Comparison of ENCODE assay signal across 1 cellular context in the genomic region with DNA sequence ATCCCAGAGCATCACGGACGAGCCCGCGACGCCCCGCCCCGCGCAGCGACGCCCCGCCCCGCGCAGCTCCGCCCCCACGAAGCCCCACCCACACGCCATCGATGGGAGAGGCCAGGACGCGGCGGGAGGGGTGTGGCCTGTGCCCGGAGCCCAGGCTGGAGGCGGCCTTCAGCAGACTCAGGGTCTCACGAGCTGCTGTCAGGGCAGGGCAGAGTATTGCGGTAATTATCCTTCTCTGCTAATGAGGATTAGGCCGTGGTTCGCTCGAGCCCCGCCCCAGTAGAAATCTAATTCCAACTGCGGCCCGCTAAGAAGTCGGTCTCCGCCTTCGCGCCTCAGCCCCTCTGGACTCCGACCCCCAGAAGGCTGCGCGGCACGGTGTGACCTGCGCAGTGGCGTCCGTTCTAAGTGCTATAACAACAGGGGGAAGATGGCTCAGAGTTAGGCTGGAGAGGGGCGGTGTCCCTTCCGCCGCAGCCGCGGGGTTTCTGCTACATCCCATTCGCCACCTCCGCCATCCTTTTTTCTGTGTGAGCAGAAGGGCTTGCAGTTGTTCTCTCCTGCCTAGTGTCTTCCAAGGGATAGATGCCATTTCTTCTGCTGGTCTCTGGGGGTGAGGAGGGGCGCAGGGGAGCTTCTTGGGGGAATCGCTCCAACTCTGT.
A peak's percentile ranks its signal among the peaks of the same experiment; 100 is the strongest.
TF ChIP-seq lines count a peak whose summit lies in the region.

No MANE protein-coding gene starts in this region.

TF ChIP-seq in HepG2, 621 proteins besides CTCF, POLR2A, EP300 and RAD21 (continued from another document and continues in another):
- TF ChIP-seq KDM2A (CRISPR knock-in tag; IDR thresholded peaks at IDR 0.05; ENCODE audit: borderline replicate concordance, low read depth) (0 out of 2 replicates have a peak, but pooled peaks have one; percentile 21), ZNF891 (CRISPR knock-in tag; IDR thresholded peaks at IDR 0.05) (peak; percentile 69; the same call in 1 of the 2 replicates), ZNF296 (CRISPR knock-in tag; conservative IDR thresholded peaks at IDR 0.05) (no peak), ZIK1 (CRISPR knock-in tag; IDR thresholded peaks at IDR 0.05; ENCODE audit: borderline replicate concordance, low read depth) (no peak), CC2D1A (CRISPR knock-in tag; IDR thresholded peaks at IDR 0.05) (no peak), ZNF670 (CRISPR knock-in tag; IDR thresholded peaks at IDR 0.05; ENCODE audit: borderline replicate concordance) (peak; percentile 15; the same call in 1 of the 2 replicates), MYC (CRISPR knock-in tag; IDR thresholded peaks at IDR 0.05; ENCODE audit: borderline replicate concordance) (no peak), PRPF4 (IDR thresholded peaks at IDR 0.05; ENCODE audit: low read depth, low read length, poor library complexity, severe bottlenecking) (no peak), CBX2 (IDR thresholded peaks at IDR 0.05; ENCODE audit: low read depth, low read length) (no peak), CBX2 (CRISPR knock-in tag; IDR thresholded peaks at IDR 0.05; ENCODE audit: low read depth) (no peak), MTF2 (CRISPR knock-in tag; IDR thresholded peaks at IDR 0.05; ENCODE audit: borderline replicate concordance) (peak; percentile 72; the same call in 1 of the 2 replicates), MAZ (IDR thresholded peaks at IDR 0.05; ENCODE audit: borderline replicate concordance, low read depth, low read length) (no peak), MAZ (CRISPR knock-in tag; IDR thresholded peaks at IDR 0.05; ENCODE audit: low read depth) (peak; percentile 61; the same call in 1 of the 2 replicates), MED1 (CRISPR knock-in tag; IDR thresholded peaks at IDR 0.05) (no peak), TEAD3 (CRISPR knock-in tag; optimal IDR thresholded peaks at IDR 0.05; ENCODE audit: borderline replicate concordance) (no peak), PAX8 (CRISPR knock-in tag; IDR thresholded peaks at IDR 0.05; ENCODE audit: borderline replicate concordance) (0 out of 2 replicates have a peak, but pooled peaks have one; percentile 10), FLYWCH1 (CRISPR knock-in tag; IDR thresholded peaks at IDR 0.05) (no peak), RXRA (CRISPR knock-in tag; IDR thresholded peaks at IDR 0.05) (peak; percentile 22; the same call in 1 of the 2 replicates), RBM39 (IDR thresholded peaks at IDR 0.05; ENCODE audit: low read depth, low read length, poor library complexity, severe bottlenecking) (no peak), ZNF30 (CRISPR knock-in tag; IDR thresholded peaks at IDR 0.05) (no peak), ZNF543 (CRISPR knock-in tag; IDR thresholded peaks at IDR 0.05) (peak; percentile 76), BRCA1 (CRISPR knock-in tag; IDR thresholded peaks at IDR 0.05) (no peak), ZNF484 (CRISPR knock-in tag; IDR thresholded peaks at IDR 0.05; ENCODE audit: borderline replicate concordance, low read depth) (no peak), NFIB (CRISPR knock-in tag; IDR thresholded peaks at IDR 0.05; ENCODE audit: borderline replicate concordance) (no peak), PHF20 (CRISPR knock-in tag; IDR thresholded peaks at IDR 0.05) (peak; percentile 67), ZNF781 (CRISPR knock-in tag; IDR thresholded peaks at IDR 0.05; ENCODE audit: borderline replicate concordance, not compliant biosample characterization) (no peak), ZNF101 (CRISPR knock-in tag; IDR thresholded peaks at IDR 0.05; ENCODE audit: borderline replicate concordance, low read depth) (peak; percentile 23; the same call in 1 of the 2 replicates), CREB1 (IDR thresholded peaks at IDR 0.05) (peak; percentile 31; the same call in 1 of the 2 replicates), CREB1 (CRISPR knock-in tag; IDR thresholded peaks at IDR 0.05) (no peak), ONECUT2 (CRISPR knock-in tag; IDR thresholded peaks at IDR 0.05) (no peak), XBP1 (CRISPR knock-in tag; IDR thresholded peaks at IDR 0.05) (no peak), ZKSCAN8 (CRISPR knock-in tag; IDR thresholded peaks at IDR 0.05; ENCODE audit: borderline replicate concordance) (no peak; the same call in 1 of the 2 replicates), SCMH1 (CRISPR knock-in tag; IDR thresholded peaks at IDR 0.05; ENCODE audit: borderline replicate concordance) (no peak), KAT7 (CRISPR knock-in tag; IDR thresholded peaks at IDR 0.05; ENCODE audit: borderline replicate concordance) (0 out of 2 replicates have a peak, but pooled peaks have one; percentile 46), SNAI1 (CRISPR knock-in tag; IDR thresholded peaks at IDR 0.05; ENCODE audit: borderline replicate concordance) (peak; percentile 4; the same call in 1 of the 2 replicates), IKZF4 (CRISPR knock-in tag; IDR thresholded peaks at IDR 0.05; ENCODE audit: borderline replicate concordance, low read depth, not compliant biosample characterization) (no peak), JUNB (CRISPR knock-in tag; IDR thresholded peaks at IDR 0.05; ENCODE audit: borderline replicate concordance) (no peak), ZNF749 (CRISPR knock-in tag; IDR thresholded peaks at IDR 0.05; ENCODE audit: borderline replicate concordance) (no peak), HOXA9 (CRISPR knock-in tag; IDR thresholded peaks at IDR 0.05; ENCODE audit: borderline replicate concordance) (no peak), CEBPB (IDR thresholded peaks at IDR 0.05; ENCODE audit: borderline replicate concordance, low read depth, low read length) (no peak), ZNF225 (CRISPR knock-in tag; IDR thresholded peaks at IDR 0.05) (no peak; the same call in 1 of the 2 replicates), TGIF2 (CRISPR knock-in tag; IDR thresholded peaks at IDR 0.05) (no peak), ZNF264 (CRISPR knock-in tag; IDR thresholded peaks at IDR 0.05) (no peak)
- TF ChIP-seq, protein P1, sequence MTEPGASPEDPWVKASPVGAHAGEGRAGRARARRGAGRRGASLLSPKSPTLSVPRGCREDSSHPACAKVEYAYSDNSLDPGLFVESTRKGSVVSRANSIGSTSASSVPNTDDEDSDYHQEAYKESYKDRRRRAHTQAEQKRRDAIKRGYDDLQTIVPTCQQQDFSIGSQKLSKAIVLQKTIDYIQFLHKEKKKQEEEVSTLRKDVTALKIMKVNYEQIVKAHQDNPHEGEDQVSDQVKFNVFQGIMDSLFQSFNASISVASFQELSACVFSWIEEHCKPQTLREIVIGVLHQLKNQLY (CRISPR knock-in tag; IDR thresholded peaks at IDR 0.05), result no peak
- TF ChIP-seq, protein P2, sequence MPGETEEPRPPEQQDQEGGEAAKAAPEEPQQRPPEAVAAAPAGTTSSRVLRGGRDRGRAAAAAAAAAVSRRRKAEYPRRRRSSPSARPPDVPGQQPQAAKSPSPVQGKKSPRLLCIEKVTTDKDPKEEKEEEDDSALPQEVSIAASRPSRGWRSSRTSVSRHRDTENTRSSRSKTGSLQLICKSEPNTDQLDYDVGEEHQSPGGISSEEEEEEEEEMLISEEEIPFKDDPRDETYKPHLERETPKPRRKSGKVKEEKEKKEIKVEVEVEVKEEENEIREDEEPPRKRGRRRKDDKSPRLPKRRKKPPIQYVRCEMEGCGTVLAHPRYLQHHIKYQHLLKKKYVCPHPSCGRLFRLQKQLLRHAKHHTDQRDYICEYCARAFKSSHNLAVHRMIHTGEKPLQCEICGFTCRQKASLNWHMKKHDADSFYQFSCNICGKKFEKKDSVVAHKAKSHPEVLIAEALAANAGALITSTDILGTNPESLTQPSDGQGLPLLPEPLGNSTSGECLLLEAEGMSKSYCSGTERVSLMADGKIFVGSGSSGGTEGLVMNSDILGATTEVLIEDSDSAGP (CRISPR knock-in tag; IDR thresholded peaks at IDR 0.05; ENCODE audit: borderline replicate concordance), result peak; percentile 48; the same call in 1 of the 2 replicates
- TF ChIP-seq, protein P3, sequence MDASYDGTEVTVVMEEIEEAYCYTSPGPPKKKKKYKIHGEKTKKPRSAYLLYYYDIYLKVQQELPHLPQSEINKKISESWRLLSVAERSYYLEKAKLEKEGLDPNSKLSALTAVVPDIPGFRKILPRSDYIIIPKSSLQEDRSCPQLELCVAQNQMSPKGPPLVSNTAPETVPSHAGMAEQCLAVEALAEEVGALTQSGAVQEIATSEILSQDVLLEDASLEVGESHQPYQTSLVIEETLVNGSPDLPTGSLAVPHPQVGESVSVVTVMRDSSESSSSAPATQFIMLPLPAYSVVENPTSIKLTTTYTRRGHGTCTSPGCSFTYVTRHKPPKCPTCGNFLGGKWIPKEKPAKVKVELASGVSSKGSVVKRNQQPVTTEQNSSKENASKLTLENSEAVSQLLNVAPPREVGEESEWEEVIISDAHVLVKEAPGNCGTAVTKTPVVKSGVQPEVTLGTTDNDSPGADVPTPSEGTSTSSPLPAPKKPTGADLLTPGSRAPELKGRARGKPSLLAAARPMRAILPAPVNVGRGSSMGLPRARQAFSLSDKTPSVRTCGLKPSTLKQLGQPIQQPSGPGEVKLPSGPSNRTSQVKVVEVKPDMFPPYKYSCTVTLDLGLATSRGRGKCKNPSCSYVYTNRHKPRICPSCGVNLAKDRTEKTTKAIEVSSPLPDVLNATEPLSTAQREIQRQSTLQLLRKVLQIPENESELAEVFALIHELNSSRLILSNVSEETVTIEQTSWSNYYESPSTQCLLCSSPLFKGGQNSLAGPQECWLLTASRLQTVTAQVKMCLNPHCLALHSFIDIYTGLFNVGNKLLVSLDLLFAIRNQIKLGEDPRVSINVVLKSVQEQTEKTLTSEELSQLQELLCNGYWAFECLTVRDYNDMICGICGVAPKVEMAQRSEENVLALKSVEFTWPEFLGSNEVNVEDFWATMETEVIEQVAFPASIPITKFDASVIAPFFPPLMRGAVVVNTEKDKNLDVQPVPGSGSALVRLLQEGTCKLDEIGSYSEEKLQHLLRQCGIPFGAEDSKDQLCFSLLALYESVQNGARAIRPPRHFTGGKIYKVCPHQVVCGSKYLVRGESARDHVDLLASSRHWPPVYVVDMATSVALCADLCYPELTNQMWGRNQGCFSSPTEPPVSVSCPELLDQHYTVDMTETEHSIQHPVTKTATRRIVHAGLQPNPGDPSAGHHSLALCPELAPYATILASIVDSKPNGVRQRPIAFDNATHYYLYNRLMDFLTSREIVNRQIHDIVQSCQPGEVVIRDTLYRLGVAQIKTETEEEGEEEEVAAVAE (CRISPR knock-in tag; IDR thresholded peaks at IDR 0.05; ENCODE audit: borderline replicate concordance), result peak; percentile 41; the same call in 1 of the 2 replicates
- TF ChIP-seq, protein P4, sequence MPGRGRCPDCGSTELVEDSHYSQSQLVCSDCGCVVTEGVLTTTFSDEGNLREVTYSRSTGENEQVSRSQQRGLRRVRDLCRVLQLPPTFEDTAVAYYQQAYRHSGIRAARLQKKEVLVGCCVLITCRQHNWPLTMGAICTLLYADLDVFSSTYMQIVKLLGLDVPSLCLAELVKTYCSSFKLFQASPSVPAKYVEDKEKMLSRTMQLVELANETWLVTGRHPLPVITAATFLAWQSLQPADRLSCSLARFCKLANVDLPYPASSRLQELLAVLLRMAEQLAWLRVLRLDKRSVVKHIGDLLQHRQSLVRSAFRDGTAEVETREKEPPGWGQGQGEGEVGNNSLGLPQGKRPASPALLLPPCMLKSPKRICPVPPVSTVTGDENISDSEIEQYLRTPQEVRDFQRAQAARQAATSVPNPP (CRISPR knock-in tag; IDR thresholded peaks at IDR 0.05), result no peak
- TF ChIP-seq, protein P5, sequence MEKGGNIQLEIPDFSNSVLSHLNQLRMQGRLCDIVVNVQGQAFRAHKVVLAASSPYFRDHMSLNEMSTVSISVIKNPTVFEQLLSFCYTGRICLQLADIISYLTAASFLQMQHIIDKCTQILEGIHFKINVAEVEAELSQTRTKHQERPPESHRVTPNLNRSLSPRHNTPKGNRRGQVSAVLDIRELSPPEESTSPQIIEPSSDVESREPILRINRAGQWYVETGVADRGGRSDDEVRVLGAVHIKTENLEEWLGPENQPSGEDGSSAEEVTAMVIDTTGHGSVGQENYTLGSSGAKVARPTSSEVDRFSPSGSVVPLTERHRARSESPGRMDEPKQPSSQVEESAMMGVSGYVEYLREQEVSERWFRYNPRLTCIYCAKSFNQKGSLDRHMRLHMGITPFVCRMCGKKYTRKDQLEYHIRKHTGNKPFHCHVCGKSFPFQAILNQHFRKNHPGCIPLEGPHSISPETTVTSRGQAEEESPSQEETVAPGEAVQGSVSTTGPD (CRISPR knock-in tag; IDR thresholded peaks at IDR 0.05), result no peak
- TF ChIP-seq, protein P6, sequence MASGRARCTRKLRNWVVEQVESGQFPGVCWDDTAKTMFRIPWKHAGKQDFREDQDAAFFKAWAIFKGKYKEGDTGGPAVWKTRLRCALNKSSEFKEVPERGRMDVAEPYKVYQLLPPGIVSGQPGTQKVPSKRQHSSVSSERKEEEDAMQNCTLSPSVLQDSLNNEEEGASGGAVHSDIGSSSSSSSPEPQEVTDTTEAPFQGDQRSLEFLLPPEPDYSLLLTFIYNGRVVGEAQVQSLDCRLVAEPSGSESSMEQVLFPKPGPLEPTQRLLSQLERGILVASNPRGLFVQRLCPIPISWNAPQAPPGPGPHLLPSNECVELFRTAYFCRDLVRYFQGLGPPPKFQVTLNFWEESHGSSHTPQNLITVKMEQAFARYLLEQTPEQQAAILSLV (CRISPR knock-in tag; IDR thresholded peaks at IDR 0.05; ENCODE audit: borderline replicate concordance), result no peak
- TF ChIP-seq, protein P7, sequence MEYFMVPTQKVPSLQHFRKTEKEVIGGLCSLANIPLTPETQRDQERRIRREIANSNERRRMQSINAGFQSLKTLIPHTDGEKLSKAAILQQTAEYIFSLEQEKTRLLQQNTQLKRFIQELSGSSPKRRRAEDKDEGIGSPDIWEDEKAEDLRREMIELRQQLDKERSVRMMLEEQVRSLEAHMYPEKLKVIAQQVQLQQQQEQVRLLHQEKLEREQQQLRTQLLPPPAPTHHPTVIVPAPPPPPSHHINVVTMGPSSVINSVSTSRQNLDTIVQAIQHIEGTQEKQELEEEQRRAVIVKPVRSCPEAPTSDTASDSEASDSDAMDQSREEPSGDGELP (IDR thresholded peaks at IDR 0.05; ENCODE audit: borderline replicate concordance, low read depth), result no peak
- TF ChIP-seq, protein P8, sequence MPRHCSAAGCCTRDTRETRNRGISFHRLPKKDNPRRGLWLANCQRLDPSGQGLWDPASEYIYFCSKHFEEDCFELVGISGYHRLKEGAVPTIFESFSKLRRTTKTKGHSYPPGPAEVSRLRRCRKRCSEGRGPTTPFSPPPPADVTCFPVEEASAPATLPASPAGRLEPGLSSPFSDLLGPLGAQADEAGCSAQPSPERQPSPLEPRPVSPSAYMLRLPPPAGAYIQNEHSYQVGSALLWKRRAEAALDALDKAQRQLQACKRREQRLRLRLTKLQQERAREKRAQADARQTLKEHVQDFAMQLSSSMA (CRISPR knock-in tag; IDR thresholded peaks at IDR 0.05), result no peak
- TF ChIP-seq, protein P9, sequence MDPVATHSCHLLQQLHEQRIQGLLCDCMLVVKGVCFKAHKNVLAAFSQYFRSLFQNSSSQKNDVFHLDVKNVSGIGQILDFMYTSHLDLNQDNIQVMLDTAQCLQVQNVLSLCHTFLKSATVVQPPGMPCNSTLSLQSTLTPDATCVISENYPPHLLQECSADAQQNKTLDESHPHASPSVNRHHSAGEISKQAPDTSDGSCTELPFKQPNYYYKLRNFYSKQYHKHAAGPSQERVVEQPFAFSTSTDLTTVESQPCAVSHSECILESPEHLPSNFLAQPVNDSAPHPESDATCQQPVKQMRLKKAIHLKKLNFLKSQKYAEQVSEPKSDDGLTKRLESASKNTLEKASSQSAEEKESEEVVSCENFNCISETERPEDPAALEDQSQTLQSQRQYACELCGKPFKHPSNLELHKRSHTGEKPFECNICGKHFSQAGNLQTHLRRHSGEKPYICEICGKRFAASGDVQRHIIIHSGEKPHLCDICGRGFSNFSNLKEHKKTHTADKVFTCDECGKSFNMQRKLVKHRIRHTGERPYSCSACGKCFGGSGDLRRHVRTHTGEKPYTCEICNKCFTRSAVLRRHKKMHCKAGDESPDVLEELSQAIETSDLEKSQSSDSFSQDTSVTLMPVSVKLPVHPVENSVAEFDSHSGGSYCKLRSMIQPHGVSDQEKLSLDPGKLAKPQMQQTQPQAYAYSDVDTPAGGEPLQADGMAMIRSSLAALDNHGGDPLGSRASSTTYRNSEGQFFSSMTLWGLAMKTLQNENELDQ (CRISPR knock-in tag; IDR thresholded peaks at IDR 0.05; ENCODE audit: borderline replicate concordance), result no peak
